In genomic region chr4:17647176-17647806, GRCh38 we compare ENCODE assay signal across 29 cellular contexts.
"Had no signal": no experiment of that assay in that cellular context is flagged by ENCODE, and none has a peak within 500 bp of the region (broad histone marks: within the 10 kb centered on the region; RNA-seq: fewer than 3 reads in every experiment).

No MANE protein-coding gene starts in this region.

- H3K9me3 ChIP-seq: neutrophil, pancreas, prostate gland, suprapubic skin, testis, tibial artery, transverse colon, upper lobe of right lung, uterus had no signal

- H3K4me3 ChIP-seq: neural progenitor cell, pancreas, prostate gland, skin epidermis, smooth muscle cell, spleen, suprapubic skin, testis, tibial artery, transverse colon, upper lobe of right lung, uterus had no signal

- H3K36me3 ChIP-seq: neural progenitor cell, pancreas, prostate gland, spleen, suprapubic skin, transverse colon, upper lobe of right lung, uterus had no signal

- FAIRE-seq: pancreas had no signal

- H3K27ac ChIP-seq: neural progenitor cell, neutrophil, pancreas, prostate gland, skin epidermis, spleen, suprapubic skin, testis, tibial artery, transverse colon, upper lobe of right lung, uterus had no signal

- H3K27me3 ChIP-seq: neural progenitor cell, neutrophil, pancreas, spleen, suprapubic skin, testis, tibial artery, transverse colon, upper lobe of right lung, uterus had no signal

- ATAC-seq: naive thymus-derived CD4-positive, alpha-beta T cell; natural killer cell; pancreas; right cardiac atrium; sciatic nerve; stimulated activated memory B cell treated with anti-CD40 and anti-IgM and Interleukin-4, amounts not matched to agents 10 μg/mL and 1 μg/mL and 100 μg/mL, for 72 hours; upper lobe of right lung had no signal

- H2AFZ ChIP-seq: neural progenitor cell had no signal

- H3K4me1 ChIP-seq: neural progenitor cell, pancreas, prostate gland, suprapubic skin, testis, tibial artery, transverse colon, upper lobe of right lung, uterus had no signal

- H3K4me2 ChIP-seq: neural progenitor cell, smooth muscle cell had no signal

- H3K9ac ChIP-seq: neural progenitor cell had no signal

- DNase-seq: naive thymus-derived CD4-positive, alpha-beta T cell; natural killer cell; nucleus accumbens; pancreas; retina; right cardiac atrium; spleen; stimulated activated CD4-positive, alpha-beta T cell treated with anti-CD3 and anti-CD28 coated beads, Interleukin-12 subunit alpha, Interleukin-12 subunit beta, amount 100 ng/mL, for 4 hours; stimulated activated CD4-positive, alpha-beta T cell treated with anti-CD3 and anti-CD28 coated beads, Interleukin-1b, Interleukin-23, amount 100 ng/mL, for 48 hours; stimulated activated CD4-positive, alpha-beta T cell treated with anti-CD3 and anti-CD28 coated beads, Interleukin-4, amount 100 ng/mL, for 1 hour; stimulated activated CD4-positive, alpha-beta T cell treated with anti-CD3 and anti-CD28 coated beads, Interleukin-4, amount 100 ng/mL, for 4 hours; stimulated activated CD8-positive, alpha-beta memory T cell treated with anti-CD3 and anti-CD28 coated beads, Interleukin-4, amount 100 ng/mL, for 48 hours; stimulated activated naive CD4-positive, alpha-beta T cell; stimulated activated naive CD8-positive, alpha-beta T cell treated with anti-CD3 and anti-CD28 coated beads, Interleukin-15, amount 100 ng/mL, for 72 hours; stimulated activated naive CD8-positive, alpha-beta T cell treated with anti-CD3 and anti-CD28 coated beads, Interleukin-15, Interleukin-2, amounts not matched to agents 100 U/mL and 50 U/mL, for 24 hours; substantia nigra; testis; tibial artery; upper lobe of right lung; uterus had no signal
